22 cellular contexts compared by ENCODE assay signal in genomic region chr3:134711284-134711683, GRCh38.
DNase-seq lines count a peak whose midpoint lies in the region; FAIRE-seq and TF ChIP-seq lines count a peak whose summit lies in the region.
"Had no signal": no experiment of that assay in that cellular context is flagged by ENCODE, and none has a peak within 500 bp of the region (broad histone marks: within the 10 kb centered on the region; RNA-seq: fewer than 3 reads in every experiment).

No MANE protein-coding gene starts in this region.

- intact Hi-C loops in esophagus squamous epithelium (cut with DNase I), result no loop called here

- no peaks in the 10 kb centered on the region for H3K4me1 ChIP-seq in esophagus squamous epithelium

- TF ChIP-seq POLR2A in esophagus squamous epithelium (IDR thresholded peaks at IDR 0.05), result no peak

- H3K27ac ChIP-seq in esophagus squamous epithelium, result no peak overlapping the region
- H3K27ac ChIP-seq: coronary artery, PC-9, tibial nerve, WERI-Rb-1 had no signal

- H3K9me3 ChIP-seq in esophagus squamous epithelium, result no peaks in the 10 kb centered on the region
- H3K9me3 ChIP-seq: tibial nerve had no signal

- H3K4me3 ChIP-seq in esophagus squamous epithelium, result no peak overlapping the region
- H3K4me3 ChIP-seq: coronary artery, PC-9, tibial nerve had no signal

- H3K27me3 ChIP-seq in esophagus squamous epithelium, result no peaks in the 10 kb centered on the region
- H3K27me3 ChIP-seq: tibial nerve had no signal

- no peak for FAIRE-seq in HTR-8/SVneo (lab: Jason Lieb, UNC)
- FAIRE-seq: H54 had no signal

- WGBS in esophagus squamous epithelium, 2 donors, result 69 to 87% methylated on average over 1 of the region's 1 CpG

- H3K36me3 ChIP-seq in esophagus squamous epithelium, result no peaks in the 10 kb centered on the region
- H3K36me3 ChIP-seq: tibial nerve, WERI-Rb-1 had no signal

- peak; percentile 42 for DNase-seq in EL
- DNase-seq in HTR-8/SVneo (ENCODE audit: insufficient read length, low spot score), result peak; percentile 8
- peak; percentile 9 for DNase-seq in astrocyte of the hippocampus (ENCODE audit: low read depth, low spot score)
- DNase-seq in kidney tubule cell (ENCODE audit: low spot score), result peak; percentile 88
- no peak for DNase-seq in esophagus squamous epithelium (lab: John Stamatoyannopoulos, UW)
- no peak for DNase-seq in NCI-H1105 (lab: John Stamatoyannopoulos, UW)
- DNase-seq in DMS79 treated with DMSO at 0.1 percent for 48 hours (lab: John Stamatoyannopoulos, UW), result no peak
- DNase-seq in NCI-H2171 treated with DMSO at 0.1 percent for 48 hours (lab: John Stamatoyannopoulos, UW), result no peak
- DNase-seq: activated naive CD8-positive, alpha-beta T cell treated with anti-CD3 and anti-CD28 coated beads for 36 hours; COR-L47; head of caudate nucleus; KBM-7; naive thymus-derived CD4-positive, alpha-beta T cell; NCI-H1930; PC-9; retina; SIG-M5; stimulated activated CD4-positive, alpha-beta T cell treated with anti-CD3 and anti-CD28 coated beads, Interleukin-4, amount 100 ng/mL, for 4 hours; WERI-Rb-1 had no signal

- TF ChIP-seq CTCF in esophagus squamous epithelium (IDR thresholded peaks at IDR 0.05), result no peak

Comparison
In these comparisons a context has a peak if more than half of its experiments do, and no peak if none do; other contexts are left out.
1. DNase-seq: peak in EL (single experiment), HTR-8/SVneo (single experiment), astrocyte of the hippocampus (single experiment) and kidney tubule cell (single experiment); none in esophagus squamous epithelium (single experiment), NCI-H1105 (single experiment), DMS79 treated with DMSO at 0.1 percent for 48 hours (single experiment) and NCI-H2171 treated with DMSO at 0.1 percent for 48 hours (single experiment).